16 cellular contexts compared by ENCODE assay signal in the genomic region with DNA sequence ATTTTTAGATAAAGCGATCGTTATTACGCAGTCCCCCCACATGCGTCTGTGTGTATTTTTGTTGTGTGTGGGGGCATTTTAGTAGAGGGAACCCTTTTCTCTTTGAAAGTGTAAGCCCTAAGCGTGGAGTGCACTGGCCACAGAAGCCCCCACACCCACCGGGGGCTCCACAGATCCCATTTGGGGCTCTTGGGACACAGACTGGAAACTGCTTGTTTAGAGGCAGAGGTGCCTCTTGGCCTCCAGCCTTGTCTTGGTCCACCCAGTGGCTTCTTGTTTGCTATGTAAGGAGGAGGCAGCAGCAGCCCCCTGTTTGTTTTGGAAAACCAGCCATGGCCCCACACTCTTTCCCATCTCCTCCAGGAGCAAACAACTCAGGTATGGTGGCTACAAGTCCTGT. TPM values are rescaled to one million over a fixed set of nuclear protein-coding genes. Genes with fewer than 3 reads are reported as not detected.
"Had no signal": no experiment of that assay in that cellular context is flagged by ENCODE, and none has a peak within 500 bp of the region (broad histone marks: within the 10 kb centered on the region; RNA-seq: fewer than 3 reads in every experiment).

No MANE protein-coding gene starts in this region.

- H3K4me2 ChIP-seq: hepatocyte, smooth muscle cell had no signal

- H3K27me3 ChIP-seq: cardiac muscle cell, colonic mucosa, gastrocnemius medialis, hepatocyte had no signal

- H3K9ac ChIP-seq: parathyroid adenoma had no signal

- H3K4me1 ChIP-seq: colonic mucosa, parathyroid adenoma had no signal

- H3K27ac ChIP-seq: cardiac muscle cell, colonic mucosa, epithelial cell of prostate, gastrocnemius medialis, hepatocyte, parathyroid adenoma had no signal

- ATAC-seq: effector memory CD8-positive, alpha-beta T cell; gastrocnemius medialis had no signal

- H3K27ac Mint-ChIP-seq: activated CD4-positive, alpha-beta memory T cell treated with anti-CD3 and anti-CD28 coated beads for 36 hours; activated naive CD4-positive, alpha-beta T cell treated with anti-CD3 and anti-CD28 coated beads for 36 hours; activated T-helper 1 cell treated with anti-CD3 and anti-CD28 coated beads, Interleukin-12 subunit alpha, Interleukin-12 subunit beta, Interleukin-2, Interleukin-4 antibody, amounts not matched to agents 30 ng/mL and 10 ng/mL and 1 ng/mL, durations not matched to agents 14 hours and 24 hours and 36 hours; mesothelial cell of epicardium; type B pancreatic cell had no signal

- H3K36me3 Mint-ChIP-seq: type B pancreatic cell had no signal

- H3K4me1 Mint-ChIP-seq: mesothelial cell of epicardium had no signal

- H3K4me3 ChIP-seq: cardiac muscle cell, colonic mucosa, gastrocnemius medialis, hepatocyte, smooth muscle cell had no signal

- H3K9me3 Mint-ChIP-seq: activated CD4-positive, alpha-beta memory T cell treated with anti-CD3 and anti-CD28 coated beads for 36 hours; activated naive CD4-positive, alpha-beta T cell treated with anti-CD3 and anti-CD28 coated beads for 36 hours; activated T-helper 1 cell treated with anti-CD3 and anti-CD28 coated beads, Interleukin-12 subunit alpha, Interleukin-12 subunit beta, Interleukin-2, Interleukin-4 antibody, amounts not matched to agents 30 ng/mL and 10 ng/mL and 1 ng/mL, durations not matched to agents 14 hours and 24 hours and 36 hours; effector memory CD8-positive, alpha-beta T cell; stimulated activated naive B cell treated with anti-CD40 and anti-IgM and Interleukin-4, amounts not matched to agents 10 μg/mL and 1 μg/mL and 100 μg/mL, for 72 hours; type B pancreatic cell had no signal

- H3K79me2 ChIP-seq: hepatocyte, parathyroid adenoma had no signal

- H3K27me3 Mint-ChIP-seq: activated CD4-positive, alpha-beta memory T cell treated with anti-CD3 and anti-CD28 coated beads for 36 hours; effector memory CD8-positive, alpha-beta T cell; stimulated activated naive B cell treated with anti-CD40 and anti-IgM and Interleukin-4, amounts not matched to agents 10 μg/mL and 1 μg/mL and 100 μg/mL, for 72 hours; type B pancreatic cell had no signal

- H2AFZ ChIP-seq: hepatocyte, parathyroid adenoma had no signal

- H3K9me3 ChIP-seq: colonic mucosa, gastrocnemius medialis had no signal

- DNase-seq: activated CD4-positive, alpha-beta memory T cell treated with anti-CD3 and anti-CD28 coated beads for 36 hours; activated CD8-positive, alpha-beta memory T cell treated with anti-CD3 and anti-CD28 coated beads, Interleukin-2, amount 50 U/mL, for 4 hours; activated naive CD4-positive, alpha-beta T cell treated with anti-CD3 and anti-CD28 coated beads for 36 hours; colonic mucosa; effector memory CD8-positive, alpha-beta T cell; gastrocnemius medialis; stimulated activated naive B cell treated with anti-CD40 and anti-IgM and Interleukin-4, amounts not matched to agents 10 μg/mL and 1 μg/mL and 100 μg/mL, for 72 hours had no signal

- H3K4me3 Mint-ChIP-seq: activated CD4-positive, alpha-beta memory T cell treated with anti-CD3 and anti-CD28 coated beads for 36 hours; activated naive CD4-positive, alpha-beta T cell treated with anti-CD3 and anti-CD28 coated beads for 36 hours; activated T-helper 1 cell treated with anti-CD3 and anti-CD28 coated beads, Interleukin-12 subunit alpha, Interleukin-12 subunit beta, Interleukin-2, Interleukin-4 antibody, amounts not matched to agents 30 ng/mL and 10 ng/mL and 1 ng/mL, durations not matched to agents 14 hours and 24 hours and 36 hours; effector memory CD8-positive, alpha-beta T cell; mesothelial cell of epicardium; stimulated activated naive B cell treated with anti-CD40 and anti-IgM and Interleukin-4, amounts not matched to agents 10 μg/mL and 1 μg/mL and 100 μg/mL, for 72 hours; type B pancreatic cell had no signal

- H3K36me3 ChIP-seq: cardiac muscle cell had no signal

RNA-seq across cellular contexts. Expression of a gene that starts 42.8 kb away (rescaled TPM):
- total RNA-seq: myocyte had no signal
